ENCODE assay signal across 1 cellular context in the genomic region with DNA sequence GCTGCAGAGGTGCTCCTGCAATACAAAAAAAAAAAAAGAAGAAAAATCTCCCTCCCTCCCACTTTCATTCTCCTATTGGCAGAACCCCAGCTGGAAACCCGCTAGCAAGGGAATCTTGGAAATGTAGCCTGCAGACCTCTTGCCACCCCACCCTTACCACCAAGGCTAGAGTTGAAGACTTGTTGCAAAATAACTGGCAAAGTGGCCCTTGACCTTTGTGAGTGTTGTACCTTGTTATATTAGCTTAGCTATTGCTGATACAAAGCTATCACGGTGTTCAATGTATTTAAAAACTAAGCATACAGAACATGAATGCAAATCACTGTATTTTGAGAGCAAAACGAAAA.
A peak's percentile ranks its signal among the peaks of the same experiment; 100 is the strongest.
TF ChIP-seq lines count a peak whose summit lies in the region.

No MANE protein-coding gene starts in this region.

TF ChIP-seq in HepG2, 621 proteins besides CTCF, POLR2A, EP300 and RAD21:
- TF ChIP-seq ZNF781 (CRISPR knock-in tag; IDR thresholded peaks at IDR 0.05; ENCODE audit: borderline replicate concordance, not compliant biosample characterization) (no peak), ZNF44 (CRISPR knock-in tag; IDR thresholded peaks at IDR 0.05) (no peak), HNF4A (CRISPR knock-in tag; IDR thresholded peaks at IDR 0.05) (0 out of 2 replicates have a peak, but pooled peaks have one; percentile 24), NR2F1 (CRISPR knock-in tag; IDR thresholded peaks at IDR 0.05) (0 out of 4 replicates have a peak, but pooled peaks of 1 of the 2 experiments have one; percentile 20), NR2F6 (IDR thresholded peaks at IDR 0.05) (peak; percentile 50; the same call in 1 of the 2 replicates), NR2F6 (CRISPR knock-in tag; IDR thresholded peaks at IDR 0.05) (0 out of 2 replicates have a peak, but pooled peaks have one; percentile 30)
- TF ChIP-seq, protein P1, sequence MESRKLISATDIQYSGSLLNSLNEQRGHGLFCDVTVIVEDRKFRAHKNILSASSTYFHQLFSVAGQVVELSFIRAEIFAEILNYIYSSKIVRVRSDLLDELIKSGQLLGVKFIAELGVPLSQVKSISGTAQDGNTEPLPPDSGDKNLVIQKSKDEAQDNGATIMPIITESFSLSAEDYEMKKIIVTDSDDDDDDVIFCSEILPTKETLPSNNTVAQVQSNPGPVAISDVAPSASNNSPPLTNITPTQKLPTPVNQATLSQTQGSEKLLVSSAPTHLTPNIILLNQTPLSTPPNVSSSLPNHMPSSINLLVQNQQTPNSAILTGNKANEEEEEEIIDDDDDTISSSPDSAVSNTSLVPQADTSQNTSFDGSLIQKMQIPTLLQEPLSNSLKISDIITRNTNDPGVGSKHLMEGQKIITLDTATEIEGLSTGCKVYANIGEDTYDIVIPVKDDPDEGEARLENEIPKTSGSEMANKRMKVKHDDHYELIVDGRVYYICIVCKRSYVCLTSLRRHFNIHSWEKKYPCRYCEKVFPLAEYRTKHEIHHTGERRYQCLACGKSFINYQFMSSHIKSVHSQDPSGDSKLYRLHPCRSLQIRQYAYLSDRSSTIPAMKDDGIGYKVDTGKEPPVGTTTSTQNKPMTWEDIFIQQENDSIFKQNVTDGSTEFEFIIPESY (CRISPR knock-in tag; IDR thresholded peaks at IDR 0.05) = peak; percentile 49; the same call in 1 of the 2 replicates
